8 cellular contexts compared by ENCODE assay signal in the genomic region with DNA sequence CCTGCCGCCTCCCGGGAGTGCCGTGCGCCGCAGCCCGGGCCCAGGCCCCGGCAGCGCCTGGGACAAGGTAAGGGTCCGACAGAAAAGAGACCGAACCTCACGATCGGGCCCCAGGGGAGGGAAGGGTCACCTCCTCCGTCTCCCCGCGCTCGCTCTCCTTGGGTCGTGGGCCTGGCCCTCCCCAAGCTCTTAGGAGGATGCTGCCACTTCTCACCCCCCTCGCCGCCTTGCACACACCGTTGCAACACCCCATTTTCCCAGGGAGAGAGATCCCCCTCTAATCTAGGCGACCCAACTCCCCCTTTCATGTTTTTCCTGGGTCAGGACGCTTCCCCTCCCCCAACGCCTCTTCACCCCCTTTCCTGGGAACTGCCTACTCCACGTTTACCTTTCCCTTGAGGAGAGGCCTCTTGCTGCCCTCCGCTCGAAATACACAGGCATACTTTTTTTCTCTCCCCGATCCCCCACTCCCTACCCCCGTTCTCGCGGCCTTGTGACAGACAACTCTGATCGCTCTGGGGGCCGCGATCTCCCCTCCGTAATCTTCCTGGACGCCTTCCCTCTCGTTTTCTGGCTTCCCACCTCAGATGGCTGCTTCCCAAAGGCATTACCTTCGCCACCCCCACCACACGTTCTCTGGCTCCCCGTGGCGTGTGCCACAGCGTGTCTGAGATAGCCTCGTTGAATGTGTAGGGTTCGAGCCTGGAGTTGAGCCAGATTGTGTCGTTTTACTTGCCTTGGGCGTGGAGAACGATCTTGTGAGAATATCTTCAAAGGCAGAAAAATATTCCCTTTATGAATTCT. TPM values are rescaled to one million over a fixed set of nuclear protein-coding genes. Genes with fewer than 3 reads are reported as not detected.
DNase-seq lines count a peak whose midpoint lies in the region; ATAC-seq, FAIRE-seq and TF ChIP-seq lines count a peak whose summit lies in the region.

No MANE protein-coding gene starts in this region.

- H3K27me3 ChIP-seq in BLaER1 (no peaks in the 10 kb centered on the region), mammary epithelial cell (ENCODE audit: insufficient read depth, low read length) (no peaks in the 10 kb centered on the region)

- FAIRE-seq in kidney (lab: Jason Lieb, UNC): no peak

- peak overlapping the region; percentile 99 for H3K27ac ChIP-seq in BLaER1
- H3K27ac ChIP-seq in mammary epithelial cell (ENCODE audit: insufficient read depth, low read depth, low read length): peak overlapping the region; percentile 96
- peak overlapping the region; percentile 98 to 99 for H3K27ac ChIP-seq in kidney (ENCODE audit: low read depth in 2 of 2, low read length in 2 of 2)

- no peaks in the 10 kb centered on the region for H3K9me3 Mint-ChIP-seq in HFFc6

- ATAC-seq in HG03280 (IDR thresholded peaks at IDR 0.05; ENCODE audit: unreplicated experiment) (no peak), HG02759 (IDR thresholded peaks at IDR 0.05; ENCODE audit: unreplicated experiment) (no peak)

- H3K27me3 Mint-ChIP-seq in HFFc6 (ENCODE audit: insufficient read depth): peaks cover 12% of the 10 kb centered on the region

- no TSS peak for BruUV-seq in mammary epithelial cell (replicated peaks; lab: Mats Ljungman, UMichigan)

- peak overlapping the region; percentile 99 for H3K4me3 Mint-ChIP-seq in HFFc6

- DNase-seq in HFFc6 (no peak), T-helper 22 cell (ENCODE audit: low read depth) (peak; percentile 5), mammary epithelial cell (peak; percentile 35), kidney (peak; percentile 83)
- peak; percentile 45 for DNase-seq in stimulated activated CD4-positive, alpha-beta T cell treated with anti-CD3 and anti-CD28 coated beads, Interleukin-15, amount 100 ng/mL, for 24 hours

- peaks cover 23% of the 10 kb centered on the region for H3K36me3 ChIP-seq in BLaER1
- peaks cover 7% of the 10 kb centered on the region for H3K36me3 ChIP-seq in mammary epithelial cell (ENCODE audit: insufficient read depth, low read length)
- H3K36me3 ChIP-seq in kidney (ENCODE audit: control insufficient read depth in 1 of 2, insufficient read depth in 2 of 2, low read length in 2 of 2): no peaks in the 10 kb centered on the region

- peaks cover 39% of the 10 kb centered on the region for H3K36me3 Mint-ChIP-seq in HFFc6 (ENCODE audit: low read depth)

- intact Hi-C loops in mammary epithelial cell (cut with micrococcal nuclease) (no loop called here), kidney (cut with DNase I) (no loop called here)

- H3K9ac ChIP-seq in BLaER1: peak overlapping the region; percentile 99
- H3K9ac ChIP-seq in mammary epithelial cell (ENCODE audit: insufficient read depth, low read length): peak overlapping the region; percentile 99
- peak overlapping the region; percentile 71 to 99 for H3K9ac ChIP-seq in kidney (ENCODE audit: low read length in 2 of 2)

- peaks cover 84% of the 10 kb centered on the region for H4K20me1 ChIP-seq in BLaER1
- peaks cover 12% of the 10 kb centered on the region for H4K20me1 ChIP-seq in mammary epithelial cell (ENCODE audit: insufficient read depth, low read length)

- H3K27ac Mint-ChIP-seq in HFFc6: peak overlapping the region; percentile 99

- H3K9me3 ChIP-seq in BLaER1 (no peaks in the 10 kb centered on the region), mammary epithelial cell (replicated peaks; ENCODE audit: insufficient read depth, low read length) (no peaks in the 10 kb centered on the region), kidney (ENCODE audit: control insufficient read depth in 1 of 2, low read length in 2 of 2) (no peaks in the 10 kb centered on the region)

- dilution Hi-C loops in mammary epithelial cell (cut with HindIII; ENCODE audit: low sequenced_read_pairs): no loop called here

- TF ChIP-seq CTCF in HFFc6 (IDR thresholded peaks at IDR 0.05) (no peak), mammary epithelial cell (conservative IDR thresholded peaks at IDR 0.05 in 1 of 2, IDR thresholded peaks at IDR 0.05 in 1 of 2; ENCODE audit: extremely low read depth in 1 of 2, insufficient read depth in 1 of 2, low read depth in 1 of 2, low read length in 2 of 2) (no peak), kidney (IDR thresholded peaks at IDR 0.05; ENCODE audit: borderline replicate concordance, extremely low read depth, insufficient read depth) (no peak)

- H3K4me3 ChIP-seq in BLaER1: peak overlapping the region; percentile 90
- H3K4me3 ChIP-seq in mammary epithelial cell (replicated peaks in 1 of 3; ENCODE audit: insufficient read depth in 1 of 3, low read depth in 2 of 3, low read length in 3 of 3): peak overlapping the region; percentile 77 to 92 (median 82)
- peak overlapping the region; percentile 65 to 90 for H3K4me3 ChIP-seq in kidney (ENCODE audit: low read length in 2 of 2)

- H2AFZ ChIP-seq in mammary epithelial cell (ENCODE audit: low read depth, low read length): peak overlapping the region; percentile 9

- H3K79me2 ChIP-seq in mammary epithelial cell (ENCODE audit: insufficient read depth, low read length): peaks cover 87% of the 10 kb centered on the region

- WGBS in mammary epithelial cell (ENCODE audit: low coverage, missing lambda C conversion rate): 0% methylated on average over 13 of the region's 46 CpGs

- peaks cover 65% of the 10 kb centered on the region for H3K4me1 Mint-ChIP-seq in HFFc6 (ENCODE audit: low read depth)

- in situ Hi-C loops in mammary epithelial cell (cut with MboI; ENCODE audit: low sequenced_read_pairs in 2 of 2): no loop called here

- CTCF ChIA-PET in mammary epithelial cell (lab: Charles Lee; ENCODE audit: low non-redundant PET): no interaction called here

- H3K4me1 ChIP-seq in BLaER1: peaks cover 67% of the 10 kb centered on the region
- H3K4me1 ChIP-seq in mammary epithelial cell (ENCODE audit: insufficient read depth, low read length): peaks cover 39% of the 10 kb centered on the region
- peaks cover 27 to 38% of the 10 kb centered on the region in 2 donors for H3K4me1 ChIP-seq in kidney (ENCODE audit: control insufficient read depth in 1 of 2, insufficient read depth in 1 of 2, low read depth in 1 of 2, low read length in 2 of 2)

- H3K4me2 ChIP-seq in BLaER1 (peak overlapping the region; percentile 93), mammary epithelial cell (ENCODE audit: insufficient read depth, low read depth, low read length) (peak overlapping the region; percentile 97)

RNA-seq across cellular contexts. Expression of gene SETD5, which starts 0.7 kb away (rescaled TPM):
- total RNA-seq in HFFc6 (2021; fragmentation: NEBNext Ultra II Directional; extraction: Animal tissue kit (Norgen Biotek cat#: 25700)): 10 to 100 TPM; 62.0 to 74.6 (median 67.4) TPM
- 100 to 1,000 TPM; 108 to 140 TPM for total RNA-seq in mammary epithelial cell
- 50.5 TPM for polyA plus RNA-seq in mammary epithelial cell
- 100 TPM for polyA minus RNA-seq in mammary epithelial cell
- 112 TPM for total RNA-seq in kidney
- 12.1 TPM for polyA plus RNA-seq in kidney (ENCODE audit: insufficient read depth, low read depth, low replicate concordance)

RNA-seq across cellular contexts. Expression of gene THUMPD3, which starts 35.3 kb away (rescaled TPM):
- 10 to 100 TPM; 46.3 to 59.2 (median 51.9) TPM for total RNA-seq in HFFc6 (2021; fragmentation: NEBNext Ultra II Directional; extraction: Animal tissue kit (Norgen Biotek cat#: 25700))
- 10 to 100 TPM; 32.7 to 48.4 TPM for total RNA-seq in mammary epithelial cell
- polyA plus RNA-seq in mammary epithelial cell: 28.4 TPM
- 110 TPM for polyA minus RNA-seq in mammary epithelial cell
- total RNA-seq in kidney: 44.1 TPM
- 31.9 TPM for polyA plus RNA-seq in kidney (ENCODE audit: insufficient read depth, low read depth, low replicate concordance)
